ENCODE assay signal across 14 cellular contexts in genomic region chr18:76791642-76792041, GRCh38. TPM values are rescaled to one million over a fixed set of nuclear protein-coding genes. Genes with fewer than 3 reads are reported as not detected.
A peak's percentile ranks its signal among the peaks of the same experiment; 100 is the strongest.
DNase-seq lines count a peak whose midpoint lies in the region; ATAC-seq and TF ChIP-seq lines count a peak whose summit lies in the region.
"Had no signal": no experiment of that assay in that cellular context is flagged by ENCODE, and none has a peak within 500 bp of the region (broad histone marks: within the 10 kb centered on the region; RNA-seq: fewer than 3 reads in every experiment).

No MANE protein-coding gene starts in this region.

- no peak overlapping the region for H2AFZ ChIP-seq in HCT116 (ENCODE audit: low read depth, low read length, poor library complexity, severe bottlenecking)

- peaks cover 10% of the 10 kb centered on the region for H3K9me3 Mint-ChIP-seq in CD8-positive, alpha-beta T cell
- H3K9me3 Mint-ChIP-seq: CD4-positive, alpha-beta T cell had no signal

- peaks cover 2% of the 10 kb centered on the region for H3K4me1 Mint-ChIP-seq in CD8-positive, alpha-beta T cell (ENCODE audit: low read depth)

- no TSS peak for BruUV-seq in HCT116 (replicated peaks; lab: Mats Ljungman, UMichigan)

- no peak overlapping the region for H3K27ac ChIP-seq in CD8-positive, alpha-beta T cell (ENCODE audit: low read depth, low read length)
- no peak overlapping the region for H3K27ac ChIP-seq in HCT116 (ENCODE audit: low read depth, low read length)
- H3K27ac ChIP-seq in stomach, result no peak overlapping the region

- H3K9ac ChIP-seq in HCT116 (ENCODE audit: low read length), result no peak overlapping the region

- in situ Hi-C loops in astrocyte of the spinal cord (cut with HindIII; ENCODE audit: low sequenced_read_pairs), result no loop called here

- RAD21 ChIA-PET in HCT116 (lab: Charles Lee; ENCODE audit: low non-redundant PET in 1 of 2, low total read pairs in 2 of 2, uncharacterized antibody in 2 of 2, unreplicated experiment in 2 of 2), result no interaction called here

- H3K4me3 Mint-ChIP-seq in CD8-positive, alpha-beta T cell, result no peak overlapping the region
- H3K4me3 Mint-ChIP-seq: B cell; CD4-positive, alpha-beta T cell had no signal

- no peaks in the 10 kb centered on the region for H4K20me1 ChIP-seq in HCT116 (ENCODE audit: insufficient read depth)

- H3K9me3 ChIP-seq in CD8-positive, alpha-beta T cell (ENCODE audit: low read length), result no peaks in the 10 kb centered on the region
- H3K9me3 ChIP-seq in HCT116 (ENCODE audit: control insufficient read depth in 1 of 2, insufficient read depth in 1 of 2, low read depth in 1 of 2, low read length in 2 of 2) (peaks cover 0 to 3% of the 10 kb centered on the region in 2 experiments; a peak in 2 of 4 replicates), stomach (peaks cover 0 to 26% (median 15%) of the 10 kb centered on the region in 4 donors)

- no peak overlapping the region for H3K4me3 ChIP-seq in CD8-positive, alpha-beta T cell (ENCODE audit: low read depth, low read length)
- H3K4me3 ChIP-seq in HCT116 (replicated peaks in 1 of 2; ENCODE audit: low read depth in 1 of 2, low read length in 2 of 2) (no peak overlapping the region), astrocyte of the spinal cord (ENCODE audit: low read depth, low read length) (no peak overlapping the region), stomach (no peak overlapping the region)
- H3K4me3 ChIP-seq: HAP-1 had no signal

- no peak for TF ChIP-seq RAD21 in HCT116 (IDR thresholded peaks at IDR 0.05; ENCODE audit: low read depth)

- 79 to 99% (median 87%) methylated on average over 5 of the region's 5 CpGs for WGBS in stomach, 5 donors

- no peak overlapping the region for H3K4me2 ChIP-seq in HCT116 (ENCODE audit: low read length)

- H3K27ac Mint-ChIP-seq in CD8-positive, alpha-beta T cell, result peak overlapping the region; percentile 23
- H3K27ac Mint-ChIP-seq: B cell; CD4-positive, alpha-beta T cell had no signal

- no peaks in the 10 kb centered on the region for H3K79me2 ChIP-seq in HCT116 (ENCODE audit: insufficient read depth, low read length)

- no peaks in the 10 kb centered on the region for H3K9me2 ChIP-seq in HCT116 (ENCODE audit: insufficient read depth)

- H3K36me3 Mint-ChIP-seq in CD8-positive, alpha-beta T cell, result no peaks in the 10 kb centered on the region

- intact Hi-C loops in CD8-positive, alpha-beta T cell (cut with DNase I, micrococcal nuclease), result no loop called here
- intact Hi-C loops in HCT116 (cut with micrococcal nuclease) (no loop called here), stomach (cut with DNase I; ENCODE audit: low total_unique reads) (loop anchor here (10.0 kb wide), 1 partner anchor 193 kb away; no protein-coding TSS in a partner anchor)

- DNase-seq in CD8-positive, alpha-beta T cell, result no peak
- DNase-seq in HCT116 (ENCODE audit: low read depth, low spot score) (no peak), astrocyte of the spinal cord (ENCODE audit: low read depth, low spot score) (peak; percentile 1), erythroblast (lab: John Stamatoyannopoulos, UW) (peak; percentile 32 to 50), NOMO-1 treated with DMSO at 0.1 percent for 48 hours (lab: John Stamatoyannopoulos, UW; ENCODE audit: unreplicated experiment) (no peak), stomach (no peak)
- DNase-seq: C1 segment of cervical spinal cord; CD4-positive, alpha-beta T cell; DMS153; DMS79 treated with DMSO at 0.1 percent for 48 hours; GDM1 had no signal

- H3K27me3 ChIP-seq in CD8-positive, alpha-beta T cell (ENCODE audit: insufficient read depth, low read length), result no peaks in the 10 kb centered on the region
- H3K27me3 ChIP-seq in HCT116 (ENCODE audit: insufficient read depth, low read length) (no peaks in the 10 kb centered on the region), stomach (peaks cover 0 to 10% (median 0%) of the 10 kb centered on the region in 3 donors)

- TF ChIP-seq POLR2A in HCT116 (IDR thresholded peaks at IDR 0.05; ENCODE audit: borderline replicate concordance, extremely low read depth, insufficient read depth, insufficient read length), result no peak
- TF ChIP-seq POLR2A in erythroblast (IDR thresholded peaks at IDR 0.05; ENCODE audit: low read length), result no peak
- no peak for TF ChIP-seq POLR2A in stomach (IDR thresholded peaks at IDR 0.05)

- H3K27me3 Mint-ChIP-seq in CD8-positive, alpha-beta T cell (ENCODE audit: low read depth), result peaks cover 24% of the 10 kb centered on the region

- no peak for ATAC-seq in CD8-positive, alpha-beta T cell
- ATAC-seq in HCT116 (no peak), HG02970 (IDR thresholded peaks at IDR 0.05; ENCODE audit: low FRiP score, unreplicated experiment) (no peak)

- no peak for TF ChIP-seq EP300 in stomach (IDR thresholded peaks at IDR 0.05)

- no peaks in the 10 kb centered on the region for H3K4me1 ChIP-seq in CD8-positive, alpha-beta T cell (ENCODE audit: insufficient read depth, low read length)
- H3K4me1 ChIP-seq in HCT116 (ENCODE audit: control insufficient read depth in 1 of 2, insufficient read depth in 2 of 2, low read length in 2 of 2), result no peaks in the 10 kb centered on the region
- H3K4me1 ChIP-seq in stomach, result no peaks in the 10 kb centered on the region
- H3K4me1 ChIP-seq: HAP-1 had no signal

- CTCF ChIA-PET in CD8-positive, alpha-beta T cell (lab: Charles Lee), result interaction anchor here (0.6 to 11.6 kb wide), 2 partner anchors 11 to 38 kb away, joined by 3 to 69 read pairs; no protein-coding TSS in a partner anchor
- CTCF ChIA-PET in HCT116 (lab: Charles Lee), result no interaction called here

- TF ChIP-seq CTCF in CD8-positive, alpha-beta T cell (IDR thresholded peaks at IDR 0.05), result no peak
- TF ChIP-seq CTCF in HCT116 (IDR thresholded peaks at IDR 0.05 in 2 of 3, conservative IDR thresholded peaks at IDR 0.05 in 1 of 3; ENCODE audit: borderline replicate concordance in 1 of 3, insufficient read depth in 1 of 3, low read depth in 2 of 3, low read length in 2 of 3), result no peak
- no peak for TF ChIP-seq CTCF in astrocyte of the spinal cord (IDR thresholded peaks at IDR 0.05; ENCODE audit: low read depth, low read length)
- no peak for TF ChIP-seq CTCF in stomach (IDR thresholded peaks at IDR 0.05)

- POLR2A ChIA-PET in CD8-positive, alpha-beta T cell (lab: Charles Lee), result no interaction called here
- POLR2A ChIA-PET in HCT116 (lab: Charles Lee), result no interaction called here

- H3K36me3 ChIP-seq in CD8-positive, alpha-beta T cell (ENCODE audit: insufficient read depth, low read length), result no peaks in the 10 kb centered on the region
- H3K36me3 ChIP-seq in HCT116 (ENCODE audit: control insufficient read depth in 1 of 2, insufficient read depth in 2 of 2, low read length in 2 of 2) (no peaks in the 10 kb centered on the region), stomach (no peaks in the 10 kb centered on the region)
- H3K36me3 ChIP-seq: HAP-1 had no signal

TF ChIP-seq in HCT116, 20 proteins besides CTCF, POLR2A, EP300 and RAD21:
- TF ChIP-seq POLR2AphosphoS5 (IDR thresholded peaks at IDR 0.05; ENCODE audit: low read depth, low read length), result no peak
- TF ChIP-seq CBX3 (IDR thresholded peaks at IDR 0.05; ENCODE audit: low read depth), result peak; percentile 60; the same call in 1 of the 2 replicates

RNA-seq across cellular contexts. Expression of gene ZNF236, which starts 30.7 kb away (rescaled TPM):
- total RNA-seq in CD8-positive, alpha-beta T cell, result 10 to 100 TPM; 24.9 to 25.4 TPM
- total RNA-seq in HCT116 (2021; ENCODE audit: unreplicated experiment) (15.0 TPM), stomach (10 to 100 TPM in 3 of 5 donors, 1 to 10 TPM in 2; 3.8 to 31.7 (median 11.9) TPM)
- polyA plus RNA-seq in HCT116 (2012), result 4.4 and 9.6 TPM in 2 replicates
- polyA plus RNA-seq in stomach, result 1 to 10 TPM; 1.8 to 2.0 (median 1.9) TPM

Comparison
In these comparisons a context has a peak if more than half of its experiments do, and no peak if none do; other contexts are left out.
1. DNase-seq: peak in astrocyte of the spinal cord (single experiment) and erythroblast (2 of 2); none in CD8-positive, alpha-beta T cell (0 of 7), HCT116 (single experiment), NOMO-1 treated with DMSO at 0.1 percent for 48 hours (single experiment) and stomach (single experiment).